In genomic region chr3:32398531-32398930, GRCh38 we compare ENCODE assay signal across 10 cellular contexts. TPM values are rescaled to one million over a fixed set of nuclear protein-coding genes. Genes with fewer than 3 reads are reported as not detected.
DNase-seq lines count a peak whose midpoint lies in the region; ATAC-seq and TF ChIP-seq lines count a peak whose summit lies in the region.
"Had no signal": no experiment of that assay in that cellular context is flagged by ENCODE, and none has a peak within 500 bp of the region (broad histone marks: within the 10 kb centered on the region; RNA-seq: fewer than 3 reads in every experiment).

No MANE protein-coding gene starts in this region.

- H3K4me1 Mint-ChIP-seq in activated CD4-positive, alpha-beta T cell treated with anti-CD3 and anti-CD28 coated beads for 36 hours = peaks cover 72% of the 10 kb centered on the region

- H3K27ac ChIP-seq in coronary artery = peak overlapping the region in 1 of 2 donors; percentile 34
- H3K27ac ChIP-seq: A549, thyroid gland had no signal

- H3K4me3 ChIP-seq in NB4 (ENCODE audit: low read depth, low read length) = no peak overlapping the region
- no peak overlapping the region for H3K4me3 ChIP-seq in coronary artery
- H3K4me3 ChIP-seq: A549, thyroid gland had no signal

- TF ChIP-seq CTCF in NB4 (IDR thresholded peaks at IDR 0.05; ENCODE audit: low read depth, low read length) = no peak
- TF ChIP-seq CTCF in coronary artery (IDR thresholded peaks at IDR 0.05) = no peak

- POLR2A ChIA-PET in activated CD4-positive, alpha-beta T cell treated with anti-CD3 and anti-CD28 coated beads for 36 hours (lab: Charles Lee) = no interaction called here

- H3K9me3 Mint-ChIP-seq in activated CD4-positive, alpha-beta T cell treated with anti-CD3 and anti-CD28 coated beads for 36 hours (ENCODE audit: low read depth) = no peaks in the 10 kb centered on the region

- peak overlapping the region; percentile 37 for H3K27ac Mint-ChIP-seq in activated CD4-positive, alpha-beta T cell treated with anti-CD3 and anti-CD28 coated beads for 36 hours

- intact Hi-C loops in activated CD4-positive, alpha-beta T cell treated with anti-CD3 and anti-CD28 coated beads for 36 hours (cut with DNase I, micrococcal nuclease) = loop anchor here in 1 of 2 experiments (2.0 kb wide), 2 partner anchors 102 to 222 kb away; no protein-coding TSS in a partner anchor
- intact Hi-C loops in posterior vena cava (cut with DNase I) = no loop called here

- H3K27me3 Mint-ChIP-seq in activated CD4-positive, alpha-beta T cell treated with anti-CD3 and anti-CD28 coated beads for 36 hours = no peaks in the 10 kb centered on the region

- no peak for DNase-seq in activated CD4-positive, alpha-beta T cell treated with anti-CD3 and anti-CD28 coated beads for 36 hours
- DNase-seq in activated CD4-positive, alpha-beta T cell treated with anti-CD3 and anti-CD28 coated beads for 1 hour = no peak
- DNase-seq in NB4 (ENCODE audit: low read depth) (peak; percentile 72), coronary artery (ENCODE audit: low spot score) (peak; percentile 63), posterior vena cava (ENCODE audit: low spot score) (peak; percentile 85), HuH-7.5 (ENCODE audit: low spot score) (no peak), kidney glomerular epithelial cell (lab: John Stamatoyannopoulos, UW) (no peak)

- no peak for TF ChIP-seq POLR2A in NB4 (IDR thresholded peaks at IDR 0.05; ENCODE audit: extremely low read depth, insufficient read length)

- H3K36me3 Mint-ChIP-seq in activated CD4-positive, alpha-beta T cell treated with anti-CD3 and anti-CD28 coated beads for 36 hours (ENCODE audit: low read depth) = peaks cover 9% of the 10 kb centered on the region

- CTCF ChIA-PET in activated CD4-positive, alpha-beta T cell treated with anti-CD3 and anti-CD28 coated beads for 36 hours (lab: Charles Lee) = interaction anchor here (0.9 to 6.1 kb wide), 5 partner anchors 23 to 222 kb away, joined by 3 to 42 read pairs (median 5); no protein-coding TSS in a partner anchor

- no peak for ATAC-seq in activated CD4-positive, alpha-beta T cell treated with anti-CD3 and anti-CD28 coated beads for 36 hours
- ATAC-seq in HG02759 (IDR thresholded peaks at IDR 0.05; ENCODE audit: unreplicated experiment) = no peak

- no peak overlapping the region for H3K4me3 Mint-ChIP-seq in activated CD4-positive, alpha-beta T cell treated with anti-CD3 and anti-CD28 coated beads for 36 hours

RNA-seq across cellular contexts. Expression of gene CMTM7, which starts 6.9 kb away (rescaled TPM):
- 10 to 100 TPM; 41.1 to 67.0 TPM for total RNA-seq in activated CD4-positive, alpha-beta T cell treated with anti-CD3 and anti-CD28 coated beads for 36 hours
- total RNA-seq in posterior vena cava = 10 to 100 TPM in 1 of 2 donors, 1 to 10 TPM in 1; 9.2 to 10.7 TPM

Comparison
In these comparisons a context has a peak if more than half of its experiments do, and no peak if none do; other contexts are left out.
1. DNase-seq: peak in NB4 (single experiment), coronary artery (single experiment) and posterior vena cava (single experiment); none in activated CD4-positive, alpha-beta T cell treated with anti-CD3 and anti-CD28 coated beads for 36 hours (single experiment), activated CD4-positive, alpha-beta T cell treated with anti-CD3 and anti-CD28 coated beads for 1 hour (single experiment), HuH-7.5 (single experiment) and kidney glomerular epithelial cell (single experiment).